10 cellular contexts compared by ENCODE assay signal in genomic region chr2:223724831-223725230, GRCh38.
DNase-seq lines count a peak whose midpoint lies in the region; ATAC-seq and TF ChIP-seq lines count a peak whose summit lies in the region.
"Had no signal": no experiment of that assay in that cellular context is flagged by ENCODE, and none has a peak within 500 bp of the region (broad histone marks: within the 10 kb centered on the region; RNA-seq: fewer than 3 reads in every experiment).

No MANE protein-coding gene starts in this region.

- peak overlapping the region; percentile 68; the same call in 1 of the 2 replicates for H3K9ac ChIP-seq in HUES64 (ENCODE audit: low read depth, low read length)

- no peaks in the 10 kb centered on the region for H3K36me3 ChIP-seq in HUES64 (ENCODE audit: insufficient read depth, low read length)
- H3K36me3 ChIP-seq in effector memory CD4-positive, alpha-beta T cell (ENCODE audit: control insufficient read depth, insufficient read depth, low read length): no peaks in the 10 kb centered on the region
- no peaks in the 10 kb centered on the region for H3K36me3 ChIP-seq in upper lobe of right lung

- H3K27ac ChIP-seq in 22Rv1: peak overlapping the region; percentile 97
- peak overlapping the region; percentile 97 for H3K27ac ChIP-seq in HUES64 (ENCODE audit: low read depth, low read length)
- peak overlapping the region; percentile 42 for H3K27ac ChIP-seq in caudate nucleus (ENCODE audit: low read depth, low read length)
- H3K27ac ChIP-seq in effector memory CD4-positive, alpha-beta T cell (ENCODE audit: insufficient read depth, low read length, poor library complexity, severe bottlenecking): no peak overlapping the region
- no peak overlapping the region for H3K27ac ChIP-seq in upper lobe of right lung

- peak overlapping the region; percentile 30 for H3K4me3 ChIP-seq in HUES64 (ENCODE audit: low read length)
- H3K4me3 ChIP-seq in effector memory CD4-positive, alpha-beta T cell (ENCODE audit: insufficient read depth, low read depth, low read length, poor library complexity, severe bottlenecking): no peak overlapping the region
- H3K4me3 ChIP-seq in upper lobe of right lung: no peak overlapping the region
- H3K4me3 ChIP-seq: lung had no signal

- intact Hi-C loops in upper lobe of right lung (cut with DNase I): no loop called here

- H3K9me3 ChIP-seq in HUES64 (ENCODE audit: insufficient read depth, low read depth, low read length) (no peaks in the 10 kb centered on the region), upper lobe of right lung (no peaks in the 10 kb centered on the region)
- H3K9me3 ChIP-seq in effector memory CD4-positive, alpha-beta T cell (ENCODE audit: control insufficient read depth, low read length): no peaks in the 10 kb centered on the region

- 83% methylated on average over 4 of the region's 4 CpGs for WGBS in HUES64

- H3K4me1 ChIP-seq in HUES64 (ENCODE audit: insufficient read depth, low read length) (peaks cover 35% of the 10 kb centered on the region), upper lobe of right lung (no peaks in the 10 kb centered on the region)
- H3K4me1 ChIP-seq in effector memory CD4-positive, alpha-beta T cell (ENCODE audit: control insufficient read depth, insufficient read depth, low read length, poor library complexity, severe bottlenecking): peaks cover 3% of the 10 kb centered on the region

- no peak for ATAC-seq in upper lobe of right lung

- no peak for TF ChIP-seq CTCF in 22Rv1 (IDR thresholded peaks at IDR 0.05)
- TF ChIP-seq CTCF in upper lobe of right lung (IDR thresholded peaks at IDR 0.05): no peak

- H3K27me3 ChIP-seq in HUES64 (ENCODE audit: insufficient read depth, low read length) (no peaks in the 10 kb centered on the region), upper lobe of right lung (no peaks in the 10 kb centered on the region)
- H3K27me3 ChIP-seq in effector memory CD4-positive, alpha-beta T cell (replicated peaks; ENCODE audit: control insufficient read depth, insufficient read depth, low read length, poor library complexity, severe bottlenecking): no peaks in the 10 kb centered on the region

- DNase-seq in caudate nucleus (lab: John Stamatoyannopoulos, UW): no peak
- peak; percentile 37 for DNase-seq in left kidney (ENCODE audit: low read depth, low spot score)
- DNase-seq in activated CD4-positive, alpha-beta T cell treated with anti-CD3 and anti-CD28 coated beads, Interleukin-2, amount 50 U/mL, for 48 hours: no peak
- no peak for DNase-seq in effector memory CD4-positive, alpha-beta T cell
- DNase-seq in upper lobe of right lung: no peak
- DNase-seq in DMS 273 (lab: John Stamatoyannopoulos, UW; ENCODE audit: unreplicated experiment): no peak
- DNase-seq: activated CD4-positive, CD25-positive, alpha-beta regulatory T cell treated with anti-CD3 and anti-CD28 coated beads, Interleukin-2, amount 50 U/mL, for 72 hours had no signal

Comparison
In these comparisons a context has a peak if more than half of its experiments do, and no peak if none do; other contexts are left out.
1. H3K27ac ChIP-seq: peak in 22Rv1 (single experiment), HUES64 (single experiment) and caudate nucleus (single experiment); none in effector memory CD4-positive, alpha-beta T cell (single experiment) and upper lobe of right lung (single experiment).